8 cellular contexts compared by ENCODE assay signal in the genomic region with DNA sequence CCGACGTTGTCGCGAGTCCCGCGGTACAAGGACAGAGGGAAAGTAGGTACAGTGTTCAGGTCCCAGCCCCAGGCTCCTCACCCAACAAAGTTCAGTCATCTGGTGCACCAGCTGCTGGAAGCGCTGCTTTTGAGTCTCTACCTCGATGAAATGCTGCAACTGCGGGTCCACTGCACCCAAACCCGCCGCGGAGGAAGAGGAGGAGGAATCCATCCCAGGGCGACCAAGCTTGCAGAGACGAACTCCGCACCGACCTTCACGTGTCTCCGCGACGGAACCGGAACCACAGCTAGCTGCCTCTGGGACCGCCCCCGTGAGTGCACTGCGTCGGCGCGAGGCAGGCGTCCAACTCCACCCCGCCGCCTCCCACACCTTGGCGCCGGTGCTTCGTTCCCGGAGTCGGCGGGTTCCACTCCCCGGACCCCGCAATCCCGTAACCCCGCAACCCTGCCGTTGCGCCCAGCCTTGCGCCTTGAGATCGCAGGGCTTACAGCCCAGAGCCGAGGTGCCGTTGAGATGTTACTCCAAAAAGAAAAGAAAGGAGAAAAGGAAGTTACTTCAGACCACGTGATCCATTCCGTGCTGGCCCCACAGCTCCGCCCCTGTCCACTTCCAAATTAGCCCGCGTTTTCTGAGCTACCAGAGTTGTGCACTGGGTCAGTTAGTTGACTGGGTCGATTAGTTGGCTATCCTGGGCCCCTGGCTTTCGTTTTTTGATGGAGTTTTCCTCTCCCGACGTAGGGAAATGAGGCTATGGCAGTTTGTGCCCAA. TPM values are rescaled to one million over a fixed set of nuclear protein-coding genes. Genes with fewer than 3 reads are reported as not detected.
A peak's percentile ranks its signal among the peaks of the same experiment; 100 is the strongest.
DNase-seq lines count a peak whose midpoint lies in the region; ATAC-seq, FAIRE-seq and TF ChIP-seq lines count a peak whose summit lies in the region.

TIMM8A (minus strand) TSS at position 291 of the 771 bp plus-strand sequence; CDS start at position 213, 78 bp downstream.

- peak within 1 kb of the TSS; percentile 83 to 92 for H3K27ac Mint-ChIP-seq in T-cell
- H3K27ac Mint-ChIP-seq in progenitor cell of endocrine pancreas, result peak within 1 kb of the TSS; percentile 91

- peak within 1 kb of the TSS; percentile 5 to 93 (median 87) for H3K27ac ChIP-seq in heart right ventricle
- peak within 1 kb of the TSS; percentile 90 for H3K27ac ChIP-seq in urinary bladder (ENCODE audit: low read depth)

- WGBS in heart right ventricle, 2 donors, result 0 to 1% methylated on average over 49 to 55 of the region's 55 CpGs
- under 1% methylated on average over 55 of the region's 55 CpGs for WGBS in urinary bladder

- H3K9me3 ChIP-seq in adipocyte (ENCODE audit: control insufficient read depth, low read length) (peaks cover 2% of the 10 kb centered on the region), heart right ventricle (no peaks in the 10 kb centered on the region)

- peak; percentile 98 for FAIRE-seq in GM12891 (lab: Jason Lieb, UNC)

- H3K4me3 ChIP-seq in adipocyte (ENCODE audit: low read length) (peak within 1 kb of the TSS; percentile 92), heart right ventricle (peak within 1 kb of the TSS; percentile 44 to 80 (median 69)), urinary bladder (ENCODE audit: low read depth, low read length) (peak within 1 kb of the TSS; percentile 64)

- ATAC-seq in HG02678 (IDR thresholded peaks at IDR 0.05; ENCODE audit: unreplicated experiment) (peak; percentile 99), T-cell (replicated peaks in 1 of 4) (peak; percentile 99), heart right ventricle (peak; percentile 97 to 99 (median 99))

- H3K4me3 Mint-ChIP-seq in T-cell (peak within 1 kb of the TSS; percentile 87 to 91 (median 89)), progenitor cell of endocrine pancreas (ENCODE audit: low read depth) (peak within 1 kb of the TSS; percentile 89)

- H3K36me3 Mint-ChIP-seq in T-cell, result peaks cover 4% of the 10 kb centered on the region
- peaks cover 1% of the 10 kb centered on the region for H3K36me3 Mint-ChIP-seq in progenitor cell of endocrine pancreas (ENCODE audit: insufficient read depth)

- H3K36me3 ChIP-seq in adipocyte (ENCODE audit: control insufficient read depth, insufficient read depth, low read length, severe bottlenecking), result peaks cover 10% of the 10 kb centered on the region
- peaks cover 0 to 20% (median 0%) of the 10 kb centered on the region in 9 donors for H3K36me3 ChIP-seq in heart right ventricle
- no peaks in the 10 kb centered on the region for H3K36me3 ChIP-seq in urinary bladder (ENCODE audit: insufficient read depth)

- no peak for TF ChIP-seq CTCF in heart right ventricle (IDR thresholded peaks at IDR 0.05)
- no peak for TF ChIP-seq CTCF in progenitor cell of endocrine pancreas (IDR thresholded peaks at IDR 0.05; ENCODE audit: unreplicated experiment)

- H3K4me1 Mint-ChIP-seq in T-cell (peaks cover 8 to 19% (median 18%) of the 10 kb centered on the region in 3 donors), progenitor cell of endocrine pancreas (ENCODE audit: low read depth) (peaks cover 4% of the 10 kb centered on the region)

- H3K4me1 ChIP-seq in adipocyte (ENCODE audit: control insufficient read depth, insufficient read depth, low read length), result peaks cover 9% of the 10 kb centered on the region
- H3K4me1 ChIP-seq in heart right ventricle, result peaks cover 0 to 15% (median 4%) of the 10 kb centered on the region in 9 donors
- no peaks in the 10 kb centered on the region for H3K4me1 ChIP-seq in urinary bladder (ENCODE audit: insufficient read depth)

- intact Hi-C loops in heart right ventricle (cut with DNase I), result no loop called here

- peak within 1 kb of the TSS; percentile 89 for H3K9ac ChIP-seq in adipocyte (ENCODE audit: low read length)

- POLR2A ChIA-PET in T-cell (lab: Charles Lee), result interaction anchor here in 1 of 2 donors (1.3 to 1.4 kb wide), 2 partner anchors 42 to 583 kb away, joined by 3 to 5 read pairs; partner anchors contain the start of genes RPL36A and ZMAT1

- no peaks in the 10 kb centered on the region for H3K27me3 ChIP-seq in adipocyte (replicated peaks; ENCODE audit: control insufficient read depth, insufficient read depth, low read length)
- H3K27me3 ChIP-seq in heart right ventricle, result no peaks in the 10 kb centered on the region

- DNase-seq in GM12891 (ENCODE audit: insufficient read length, low spot score), result peak; percentile 67
- DNase-seq in NCI-H128 (lab: John Stamatoyannopoulos, UW; ENCODE audit: unreplicated experiment), result peak; percentile 63
- peak; percentile 48 to 81 (median 69) for DNase-seq in T-cell
- peak; percentile 87 for DNase-seq in adipocyte (ENCODE audit: low read depth)
- peak; percentile 78 for DNase-seq in heart right ventricle
- peak; percentile 26 for DNase-seq in progenitor cell of endocrine pancreas (ENCODE audit: low spot score, unreplicated experiment)

- peak; percentile 81 for TF ChIP-seq POLR2A in GM12891 (IDR thresholded peaks at IDR 0.05; ENCODE audit: low read depth, low read length)

- no peaks in the 10 kb centered on the region for H3K9me3 Mint-ChIP-seq in T-cell
- peaks cover 11% of the 10 kb centered on the region for H3K9me3 Mint-ChIP-seq in progenitor cell of endocrine pancreas (ENCODE audit: low read depth)

- CTCF ChIA-PET in T-cell (lab: Charles Lee), result interaction anchor here in 1 of 2 donors (1.8 kb wide), 1 partner anchor 42 kb away, joined by 5 read pairs; the partner anchor contains the start of gene RPL36A

- peaks cover 0 to 4% of the 10 kb centered on the region in 2 donors for H3K27me3 Mint-ChIP-seq in T-cell
- no peaks in the 10 kb centered on the region for H3K27me3 Mint-ChIP-seq in progenitor cell of endocrine pancreas

TF ChIP-seq in GM12891, 5 proteins besides CTCF, POLR2A, EP300 and RAD21:
- TF ChIP-seq POU2F2 (IDR thresholded peaks at IDR 0.05; ENCODE audit: low read depth, low read length) (0 out of 2 replicates have a peak, but pooled peaks have one; percentile 34), SPI1 (IDR thresholded peaks at IDR 0.05; ENCODE audit: low read depth, low read length) (no peak), PAX5 (IDR thresholded peaks at IDR 0.05; ENCODE audit: insufficient read depth, low read length, severe bottlenecking) (peak; percentile 99), TAF1 (IDR thresholded peaks at IDR 0.05; ENCODE audit: low read depth, low read length) (peak; percentile 66), POLR2AphosphoS5 (IDR thresholded peaks at IDR 0.05; ENCODE audit: low read depth, low read length) (peak; percentile 85)

RNA-seq across cellular contexts. Expression of gene TIMM8A, which starts in this region (rescaled TPM):
- 21.5 TPM for polyA plus RNA-seq in GM12891 (2012; ENCODE audit: low read depth, missing spikeins)
- total RNA-seq in T-cell (10 to 100 TPM in 2 of 5 donors, 1 to 10 TPM in 3; 5.1 to 11.4 (median 9.8) TPM), heart right ventricle (10 to 100 TPM; 13.9 to 28.2 (median 19.7) TPM), progenitor cell of endocrine pancreas (15.7 and 16.5 TPM in 2 replicates), urinary bladder (4.6 TPM)
- polyA plus RNA-seq in heart right ventricle (10 to 100 TPM in 1 of 2 donors, 1 to 10 TPM in 1; 6.8 to 17.2 TPM), urinary bladder (6.2 TPM)

Comparison
In these comparisons a context has a peak if more than half of its experiments do, and no peak if none do; other contexts are left out.
1. Peak in every context shown above with its lines: DNase-seq, ATAC-seq, H3K4me3 ChIP-seq and H3K27ac ChIP-seq.
2. DNase-seq: peak in every context shown above with its lines; median percentile 87 in adipocyte; 78 in heart right ventricle; 69 in T-cell; 67 in GM12891; 63 in NCI-H128; 26 in progenitor cell of endocrine pancreas.